13 cellular contexts compared by ENCODE assay signal in genomic region chr7:130611206-130611605, GRCh38. TPM values are rescaled to one million over a fixed set of nuclear protein-coding genes. Genes with fewer than 3 reads are reported as not detected.
DNase-seq lines count a peak whose midpoint lies in the region; TF ChIP-seq lines count a peak whose summit lies in the region.
"Had no signal": no experiment of that assay in that cellular context is flagged by ENCODE, and none has a peak within 500 bp of the region (broad histone marks: within the 10 kb centered on the region; RNA-seq: fewer than 3 reads in every experiment).

No MANE protein-coding gene starts in this region.

- H3K27me3 ChIP-seq in A673 (replicated peaks; ENCODE audit: insufficient read depth, low read depth, low read length, poor library complexity) (no peaks in the 10 kb centered on the region), osteoblast (ENCODE audit: insufficient read depth, low read length) (no peaks in the 10 kb centered on the region)
- H3K27me3 ChIP-seq: BLaER1 treated with 17β-estradiol and CSF1 and Interleukin-3, amounts not matched to agents 10 nM and 100 nM had no signal

- CTCF ChIA-PET in A673 (lab: Charles Lee), result no interaction called here

- intact Hi-C loops in A673 (cut with micrococcal nuclease; ENCODE audit: unreplicated experiment), result no loop called here

- H3K9me3 ChIP-seq in A673 (ENCODE audit: low read depth, low read length, poor library complexity, severe bottlenecking) (no peaks in the 10 kb centered on the region), osteoblast (ENCODE audit: low read depth, low read length) (no peaks in the 10 kb centered on the region)

- H3K4me2 ChIP-seq in osteoblast (ENCODE audit: insufficient read depth, low read length), result no peak overlapping the region
- H3K4me2 ChIP-seq: BLaER1 treated with 17β-estradiol and CSF1 and Interleukin-3, amounts not matched to agents 10 nM and 100 nM had no signal

- H3K4me3 ChIP-seq in A673 (ENCODE audit: low read depth, low read length, poor library complexity, severe bottlenecking), result no peak overlapping the region
- no peak overlapping the region for H3K4me3 ChIP-seq in osteoblast (ENCODE audit: insufficient read depth, low read length)
- H3K4me3 ChIP-seq: BLaER1 treated with 17β-estradiol and CSF1 and Interleukin-3, amounts not matched to agents 10 nM and 100 nM had no signal

- no peaks in the 10 kb centered on the region for H3K79me2 ChIP-seq in osteoblast (ENCODE audit: insufficient read depth, low read length)

- H3K27ac ChIP-seq in A673 (ENCODE audit: low read depth, low read length, poor library complexity, severe bottlenecking) (no peak overlapping the region), osteoblast (ENCODE audit: low read depth, low read length) (no peak overlapping the region)
- H3K27ac ChIP-seq: BLaER1 treated with 17β-estradiol and CSF1 and Interleukin-3, amounts not matched to agents 10 nM and 100 nM had no signal

- H4K20me1 ChIP-seq in osteoblast (ENCODE audit: insufficient read depth, low read length), result no peaks in the 10 kb centered on the region
- H4K20me1 ChIP-seq: BLaER1 treated with 17β-estradiol and CSF1 and Interleukin-3, amounts not matched to agents 10 nM and 100 nM had no signal

- POLR2A ChIA-PET in A673 (lab: Charles Lee; ENCODE audit: low non-redundant PET), result no interaction called here

- no TSS peak for BruUV-seq in A673 (replicated peaks; lab: Mats Ljungman, UMichigan)

- no peak for TF ChIP-seq CTCF in A673 (conservative IDR thresholded peaks at IDR 0.05; ENCODE audit: low read depth, low read length)
- no peak for TF ChIP-seq CTCF in osteoblast (IDR thresholded peaks at IDR 0.05; ENCODE audit: extremely low read depth, low read depth, low read length)

- H3K36me3 ChIP-seq in A673 (ENCODE audit: insufficient read depth, low read length, poor library complexity, severe bottlenecking) (peaks cover 13% of the 10 kb centered on the region), osteoblast (ENCODE audit: insufficient read depth, low read length) (peaks cover 15% of the 10 kb centered on the region)

- H3K4me1 ChIP-seq in A673 (ENCODE audit: insufficient read depth, low read length, poor library complexity, severe bottlenecking) (no peaks in the 10 kb centered on the region), osteoblast (ENCODE audit: insufficient read depth, low read length) (no peaks in the 10 kb centered on the region)
- H3K4me1 ChIP-seq: BLaER1 treated with 17β-estradiol and CSF1 and Interleukin-3, amounts not matched to agents 10 nM and 100 nM had no signal

- peak; percentile 25 for DNase-seq in A673 (ENCODE audit: low spot score)
- DNase-seq in NCI-H2227 (lab: John Stamatoyannopoulos, UW; ENCODE audit: unreplicated experiment), result peak; percentile 14
- DNase-seq in NCI-H82 (lab: John Stamatoyannopoulos, UW), result peak; percentile 83
- DNase-seq in osteoblast (ENCODE audit: insufficient read length, low spot score, missing footprints), result peak; percentile 9
- no peak for DNase-seq in SIG-M5 treated with dmso at 0.1 percent for 504 hours (lab: John Stamatoyannopoulos, UW; ENCODE audit: unreplicated experiment)
- no peak for DNase-seq in kidney glomerular epithelial cell (lab: John Stamatoyannopoulos, UW)
- DNase-seq in iPS-NIHi11 (ENCODE audit: low spot score), result no peak
- DNase-seq: 8988T; Calu3; CD8-positive, alpha-beta T cell; GOT3; H7 had no signal

- H2AFZ ChIP-seq in osteoblast (ENCODE audit: low read length), result no peak overlapping the region

RNA-seq across cellular contexts. Expression of gene COPG2, which starts 57.3 kb away (rescaled TPM):
- total RNA-seq in A673 (2021) (17.6 and 24.4 TPM in 2 replicates), osteoblast (53.0 and 59.7 TPM in 2 replicates)

Comparison
In these comparisons a context has a peak if more than half of its experiments do, and no peak if none do; other contexts are left out.
1. DNase-seq: peak in A673 (single experiment), NCI-H2227 (single experiment), NCI-H82 (single experiment) and osteoblast (single experiment); none in SIG-M5 treated with dmso at 0.1 percent for 504 hours (single experiment), kidney glomerular epithelial cell (single experiment) and iPS-NIHi11 (single experiment).